Comparison of ENCODE assay signal across 11 cellular contexts in genomic region chr11:12397953-12398352, GRCh38. TPM values are rescaled to one million over a fixed set of nuclear protein-coding genes. Genes with fewer than 3 reads are reported as not detected.
A peak's percentile ranks its signal among the peaks of the same experiment; 100 is the strongest.
DNase-seq lines count a peak whose midpoint lies in the region; ATAC-seq and TF ChIP-seq lines count a peak whose summit lies in the region.
"Had no signal": no experiment of that assay in that cellular context is flagged by ENCODE, and none has a peak within 500 bp of the region (broad histone marks: within the 10 kb centered on the region; RNA-seq: fewer than 3 reads in every experiment).

No MANE protein-coding gene starts in this region.

- H3K27ac ChIP-seq in SK-N-SH (ENCODE audit: low read depth in 2 of 2, low read length in 1 of 2), result peak overlapping the region; percentile 81 to 88; a peak in 3 of 4 replicates
- H3K27ac ChIP-seq in foreskin keratinocyte, result peak overlapping the region; percentile 8
- peak overlapping the region in 1 of 2 donors; percentile 66 for H3K27ac ChIP-seq in ovary
- H3K27ac ChIP-seq: WERI-Rb-1 had no signal

- peak overlapping the region; percentile 30; the same call in 1 of the 2 replicates for H3K9ac ChIP-seq in SK-N-SH

- peaks cover 20% of the 10 kb centered on the region for H3F3A ChIP-seq in SK-N-SH (replicated peaks; ENCODE audit: insufficient read depth)

- peaks cover 8 to 11% of the 10 kb centered on the region in 2 experiments for H3K36me3 ChIP-seq in SK-N-SH (replicated peaks in 1 of 2; ENCODE audit: control insufficient read depth in 1 of 2, insufficient read depth in 2 of 2, low read length in 1 of 2)
- H3K36me3 ChIP-seq in ovary, result no peaks in the 10 kb centered on the region
- H3K36me3 ChIP-seq: WERI-Rb-1 had no signal

- H3K9me3 Mint-ChIP-seq in stimulated activated naive CD8-positive, alpha-beta T cell treated with anti-CD3 and anti-CD28 coated beads, Interleukin-15, amount 100 ng/mL, for 72 hours, result no peaks in the 10 kb centered on the region

- H3K4me2 ChIP-seq in SK-N-SH, result peak overlapping the region; percentile 46

- peaks cover 88% of the 10 kb centered on the region for H3K79me2 ChIP-seq in SK-N-SH (ENCODE audit: insufficient read depth)

- TF ChIP-seq CTCF in AG09309 (IDR thresholded peaks at IDR 0.05; ENCODE audit: control insufficient read depth, insufficient read depth, low read depth, low read length, missing control alignments) (no peak), SK-N-SH (IDR thresholded peaks at IDR 0.05) (no peak), foreskin keratinocyte (conservative IDR thresholded peaks at IDR 0.05) (no peak), ovary (IDR thresholded peaks at IDR 0.05) (no peak)

- CTCF ChIA-PET in SK-N-SH (lab: Yijun Ruan, JAX), result interaction anchor here (1.2 to 2.2 kb wide), 4 partner anchors 13 to 67 kb away, joined by 3 to 9 read pairs (median 4); partner anchors contain the start of gene PARVA

- POLR2A ChIA-PET in SK-N-SH (lab: Yijun Ruan, JAX), result no interaction called here

- TF ChIP-seq RAD21 in SK-N-SH (IDR thresholded peaks at IDR 0.05; ENCODE audit: low read length), result no peak

- no peaks in the 10 kb centered on the region for H4K20me1 ChIP-seq in SK-N-SH (ENCODE audit: insufficient read depth)

- H3K9me3 ChIP-seq in SK-N-SH (no peaks in the 10 kb centered on the region), ovary (no peaks in the 10 kb centered on the region)

- H3K4me3 ChIP-seq in AG09309 (ENCODE audit: control insufficient read depth, low read depth, low read length) (no peak overlapping the region), SK-N-SH (ENCODE audit: low read depth in 2 of 2, low read length in 1 of 2) (no peak overlapping the region), ovary (no peak overlapping the region)

- peaks cover 5% of the 10 kb centered on the region for H3K4me1 Mint-ChIP-seq in stimulated activated naive CD8-positive, alpha-beta T cell treated with anti-CD3 and anti-CD28 coated beads, Interleukin-15, amount 100 ng/mL, for 72 hours

- H2AFZ ChIP-seq in SK-N-SH (ENCODE audit: low read depth), result no peak overlapping the region; the same call in 1 of the 2 replicates

- TF ChIP-seq POLR2A in ovary (IDR thresholded peaks at IDR 0.05), result no peak

- intact Hi-C loops in ovary (cut with DNase I), result loop anchor here in 1 of 4 donors (10.0 kb wide), 1 partner anchor 1873 kb away; no protein-coding TSS in a partner anchor

- H3K4me3 Mint-ChIP-seq in stimulated activated naive CD8-positive, alpha-beta T cell treated with anti-CD3 and anti-CD28 coated beads, Interleukin-15, amount 100 ng/mL, for 72 hours, result no peak overlapping the region

- H3K27ac Mint-ChIP-seq in stimulated activated naive CD8-positive, alpha-beta T cell treated with anti-CD3 and anti-CD28 coated beads, Interleukin-15, amount 100 ng/mL, for 72 hours, result no peak overlapping the region

- peak; percentile 86 for DNase-seq in AG09309 (ENCODE audit: low read depth)
- no peak for DNase-seq in SK-N-SH
- DNase-seq in foreskin keratinocyte, result peak; percentile 64 to 89
- peak; percentile 55 to 78 (median 72) for DNase-seq in ovary
- no peak for DNase-seq in COR-L47 (lab: John Stamatoyannopoulos, UW)
- no peak for DNase-seq in activated gamma-delta T cell (lab: John Stamatoyannopoulos, UW)
- DNase-seq in stimulated activated naive CD8-positive, alpha-beta T cell treated with anti-CD3 and anti-CD28 coated beads, Interleukin-15, amount 100 ng/mL, for 72 hours, result no peak
- DNase-seq: anterior cingulate cortex, NCI-H1694, WERI-Rb-1 had no signal

- peak; percentile 27 to 92; a peak in 3 of 4 replicates for TF ChIP-seq EP300 in SK-N-SH (IDR thresholded peaks at IDR 0.05; ENCODE audit: borderline replicate concordance in 1 of 2, low read depth in 1 of 2, low read length in 1 of 2)
- no peak for TF ChIP-seq EP300 in ovary (IDR thresholded peaks at IDR 0.05)

- H3K4me1 ChIP-seq in SK-N-SH (ENCODE audit: control insufficient read depth in 1 of 2, insufficient read depth in 2 of 2, low read depth in 1 of 2, low read length in 1 of 2) (peaks cover 0 to 7% of the 10 kb centered on the region in 2 experiments), foreskin keratinocyte (peaks cover 17% of the 10 kb centered on the region), ovary (ENCODE audit: insufficient read depth) (peaks cover 26% of the 10 kb centered on the region)

- H3K27me3 ChIP-seq in SK-N-SH (ENCODE audit: insufficient read depth) (no peaks in the 10 kb centered on the region), foreskin keratinocyte (no peaks in the 10 kb centered on the region), ovary (no peaks in the 10 kb centered on the region)

- H3K9me2 ChIP-seq in SK-N-SH, result no peaks in the 10 kb centered on the region

- no peaks in the 10 kb centered on the region for H3K27me3 Mint-ChIP-seq in stimulated activated naive CD8-positive, alpha-beta T cell treated with anti-CD3 and anti-CD28 coated beads, Interleukin-15, amount 100 ng/mL, for 72 hours

- peak; percentile 79 for ATAC-seq in foreskin keratinocyte
- no peak for ATAC-seq in HG03432 (IDR thresholded peaks at IDR 0.05; ENCODE audit: unreplicated experiment)
- no peak for ATAC-seq in stimulated activated naive CD8-positive, alpha-beta T cell treated with anti-CD3 and anti-CD28 coated beads, Interleukin-15, amount 100 ng/mL, for 72 hours

- 4% methylated on average over 4 of the region's 4 CpGs for WGBS in SK-N-SH (ENCODE audit: low lambda C conversion rate)
- WGBS in ovary, 3 donors, result 6 to 7% (median 6%) methylated on average over 4 of the region's 4 CpGs

TF ChIP-seq in SK-N-SH, 30 proteins besides CTCF, POLR2A, EP300 and RAD21 (continues in another document):
- TF ChIP-seq YY1 (IDR thresholded peaks at IDR 0.05; ENCODE audit: low read depth) (no peak), NFIC (IDR thresholded peaks at IDR 0.05; ENCODE audit: borderline replicate concordance) (peak; percentile 80), TAF1 (IDR thresholded peaks at IDR 0.05; ENCODE audit: borderline replicate concordance, low read depth, low read length) (peak; percentile 33; the same call in 1 of the 2 replicates), SIN3A (IDR thresholded peaks at IDR 0.05; ENCODE audit: borderline replicate concordance, low read depth, low read length) (peak; percentile 95; the same call in 1 of the 2 replicates), TEAD4 (IDR thresholded peaks at IDR 0.05; ENCODE audit: borderline replicate concordance, insufficient read depth) (peak; percentile 90), USF1 (IDR thresholded peaks at IDR 0.05; ENCODE audit: borderline replicate concordance, low read depth) (peak; percentile 31; the same call in 1 of the 2 replicates), GATA2 (CRISPR knock-in tag; IDR thresholded peaks at IDR 0.05) (no peak), MXI1 (IDR thresholded peaks at IDR 0.05; ENCODE audit: low read depth, low read length) (no peak), GABPA (IDR thresholded peaks at IDR 0.05; ENCODE audit: low read depth) (no peak), RCOR1 (IDR thresholded peaks at IDR 0.05; ENCODE audit: low read length) (no peak), ELF1 (IDR thresholded peaks at IDR 0.05) (no peak), ZBTB33 (IDR thresholded peaks at IDR 0.05; ENCODE audit: borderline replicate concordance, low read depth) (peak; percentile 69; the same call in 1 of the 2 replicates), MEF2A (IDR thresholded peaks at IDR 0.05; ENCODE audit: borderline replicate concordance, low read depth) (peak; percentile 58; the same call in 1 of the 2 replicates), EZH2phosphoT487 (IDR thresholded peaks at IDR 0.05; ENCODE audit: borderline replicate concordance, low read depth) (no peak), USF2 (IDR thresholded peaks at IDR 0.05; ENCODE audit: borderline replicate concordance, low read depth, low read length) (no peak), FOXJ3 (CRISPR knock-in tag; IDR thresholded peaks at IDR 0.05) (no peak), RXRA (IDR thresholded peaks at IDR 0.05; ENCODE audit: borderline replicate concordance, low read depth) (peak; percentile 42; the same call in 1 of the 2 replicates), FOSL2 (IDR thresholded peaks at IDR 0.05; ENCODE audit: borderline replicate concordance, low read depth) (peak; percentile 91)

RNA-seq across cellular contexts. Expression of gene PARVA, which starts 20.6 kb away (rescaled TPM):
- polyA plus RNA-seq in SK-N-SH (2012; rRNA removed), result 27.6 and 31.6 TPM in 2 replicates
- polyA plus RNA-seq in SK-N-SH (2012; cell fraction: cytosol; rRNA removed), result 32.5 and 35.2 TPM in 2 replicates
- 14.6 and 24.9 TPM in 2 replicates for polyA plus RNA-seq in SK-N-SH (2012; cell fraction: nucleus; rRNA removed)
- total RNA-seq in foreskin keratinocyte, result 22.2 TPM in 2 replicates
- 17.1 and 20.3 TPM in 2 replicates for polyA plus RNA-seq in foreskin keratinocyte
- total RNA-seq in ovary, result 100 to 1,000 TPM in 2 of 7 donors, 10 to 100 TPM in 5; 28.4 to 107 (median 89.8) TPM
- polyA plus RNA-seq in ovary, result 100 to 1,000 TPM in 1 of 2 donors, 10 to 100 TPM in 1; 37.7 to 126 TPM

Comparison
In these comparisons a context has a peak if more than half of its experiments do, and no peak if none do; other contexts are left out.
1. DNase-seq: peak in AG09309 (single experiment), foreskin keratinocyte (2 of 2) and ovary (5 of 5); none in SK-N-SH (single experiment), COR-L47 (single experiment), activated gamma-delta T cell (single experiment) and stimulated activated naive CD8-positive, alpha-beta T cell treated with anti-CD3 and anti-CD28 coated beads, Interleukin-15, amount 100 ng/mL, for 72 hours (0 of 2).